Comparison of ENCODE assay signal across 10 cellular contexts in genomic region chr14:21263284-21264024, GRCh38. TPM values are rescaled to one million over a fixed set of nuclear protein-coding genes. Genes with fewer than 3 reads are reported as not detected.
DNase-seq lines count a peak whose midpoint lies in the region; ATAC-seq and TF ChIP-seq lines count a peak whose summit lies in the region.
"Had no signal": no experiment of that assay in that cellular context is flagged by ENCODE, and none has a peak within 500 bp of the region (broad histone marks: within the 10 kb centered on the region; RNA-seq: fewer than 3 reads in every experiment).

No MANE protein-coding gene starts in this region.

- H3K4me3 Mint-ChIP-seq in CD14-positive monocyte = peak overlapping the region; percentile 21 to 24
- peak overlapping the region; percentile 100 for H3K4me3 Mint-ChIP-seq in activated naive CD8-positive, alpha-beta T cell

- TF ChIP-seq RAD21 in liver (IDR thresholded peaks at IDR 0.05) = no peak

- H3K27ac Mint-ChIP-seq in CD14-positive monocyte = peak overlapping the region; percentile 83 to 100 (median 92)
- H3K27ac Mint-ChIP-seq in activated naive CD8-positive, alpha-beta T cell = peak overlapping the region; percentile 97

- H3K27me3 ChIP-seq in liver (ENCODE audit: control insufficient read depth in 4 of 4, insufficient read depth in 4 of 4, low read length in 3 of 4) = no peaks in the 10 kb centered on the region
- H3K27me3 ChIP-seq: upper lobe of left lung had no signal

- peaks cover 72 to 91% of the 10 kb centered on the region in 2 donors for H3K36me3 Mint-ChIP-seq in CD14-positive monocyte
- peaks cover 40% of the 10 kb centered on the region for H3K36me3 Mint-ChIP-seq in activated naive CD8-positive, alpha-beta T cell

- H3K27me3 Mint-ChIP-seq in CD14-positive monocyte (ENCODE audit: low read depth in 3 of 3) = no peaks in the 10 kb centered on the region
- no peaks in the 10 kb centered on the region for H3K27me3 Mint-ChIP-seq in activated naive CD8-positive, alpha-beta T cell

- ATAC-seq in HG03097 (IDR thresholded peaks at IDR 0.05; ENCODE audit: low FRiP score, unreplicated experiment) = peak; percentile 9
- ATAC-seq in Right ventricle myocardium superior (ENCODE audit: poor library complexity) = no peak
- no peak for ATAC-seq in HG03520 (IDR thresholded peaks at IDR 0.05; ENCODE audit: unreplicated experiment)

- DNase-seq in CD14-positive monocyte (ENCODE audit: low spot score) (no peak), Right ventricle myocardium superior (no peak), SKM-1 treated with dmso at 0.1 percent for 144 hours (lab: John Stamatoyannopoulos, UW; ENCODE audit: unreplicated experiment) (no peak)
- DNase-seq in stimulated activated CD4-positive, alpha-beta T cell treated with anti-CD3 and anti-CD28 coated beads, Interleukin-4, amount 100 ng/mL, for 24 hours = no peak
- DNase-seq: SHP77, upper lobe of left lung had no signal

- H3K9me3 Mint-ChIP-seq in CD14-positive monocyte = no peaks in the 10 kb centered on the region
- no peaks in the 10 kb centered on the region for H3K9me3 Mint-ChIP-seq in activated naive CD8-positive, alpha-beta T cell (ENCODE audit: low read depth)

- no peaks in the 10 kb centered on the region for H3K9me3 ChIP-seq in liver (ENCODE audit: control insufficient read depth in 4 of 4, low read length in 3 of 4)
- H3K9me3 ChIP-seq: upper lobe of left lung had no signal

- 32% methylated on average over 5 of the region's 5 CpGs for WGBS in liver

- no peak overlapping the region for H3K4me3 ChIP-seq in liver (ENCODE audit: low read depth in 1 of 3, low read length in 3 of 3)

- H3K4me1 ChIP-seq in liver (ENCODE audit: control insufficient read depth in 4 of 4, insufficient read depth in 4 of 4, low read length in 3 of 4) = peaks cover 20 to 56% (median 44%) of the 10 kb centered on the region in 4 donors

- H3K36me3 ChIP-seq in liver (ENCODE audit: control insufficient read depth in 4 of 4, insufficient read depth in 3 of 4, low read depth in 1 of 4, low read length in 3 of 4) = peaks cover 11 to 52% (median 41%) of the 10 kb centered on the region in 4 donors

- intact Hi-C loops in CD14-positive monocyte (cut with micrococcal nuclease) = loop anchor here in 1 of 2 donors (5.0 kb wide), 1 partner anchor 806 kb away; the partner anchor contains the start of gene APEX1
- intact Hi-C loops in Right ventricle myocardium superior (cut with DNase I) = no loop called here

- H3K9ac ChIP-seq in liver (ENCODE audit: low read depth in 1 of 2, low read length in 2 of 2) = peak overlapping the region in 1 of 2 donors; percentile 20

- no peak for TF ChIP-seq CTCF in CD14-positive monocyte (IDR thresholded peaks at IDR 0.05)
- TF ChIP-seq CTCF in liver (IDR thresholded peaks at IDR 0.05; ENCODE audit: low read depth, low read length, missing input control) = no peak

- peak overlapping the region; percentile 67 to 78 for H3K27ac ChIP-seq in liver (ENCODE audit: low read depth in 1 of 2, low read length in 2 of 2)

- peaks cover 69% of the 10 kb centered on the region for H3K4me1 Mint-ChIP-seq in CD14-positive monocyte
- peaks cover 67% of the 10 kb centered on the region for H3K4me1 Mint-ChIP-seq in activated naive CD8-positive, alpha-beta T cell (ENCODE audit: low read depth)

TF ChIP-seq in liver, 16 proteins besides CTCF, POLR2A, EP300 and RAD21:
- TF ChIP-seq HNF4A (conservative IDR thresholded peaks at IDR 0.05) = no peak
- TF ChIP-seq JUND (IDR thresholded peaks at IDR 0.05) = no peak
- TF ChIP-seq NR2F2 (IDR thresholded peaks at IDR 0.05) = no peak
- no peak for TF ChIP-seq TAF1 (conservative IDR thresholded peaks at IDR 0.05)
- TF ChIP-seq MAX (IDR thresholded peaks at IDR 0.05) = no peak
- TF ChIP-seq RXRA (IDR thresholded peaks at IDR 0.05) = no peak
- TF ChIP-seq YY1 (IDR thresholded peaks at IDR 0.05) = no peak
TF ChIP-seq in liver: peak in this region for 0.

RNA-seq across cellular contexts. Expression of gene HNRNPC, which starts 5.8 kb away (rescaled TPM):
- polyA plus RNA-seq in CD14-positive monocyte = 100 to 1,000 TPM; 580 to 609 TPM
- total RNA-seq in liver = 100 to 1,000 TPM; 286 to 384 TPM
- polyA plus RNA-seq in liver = 100 to 1,000 TPM; 119 to 254 TPM
- total RNA-seq in Right ventricle myocardium superior = 238 TPM

RNA-seq across cellular contexts. Expression of gene RPGRIP1, which starts 16.4 kb away (rescaled TPM):
- polyA plus RNA-seq in CD14-positive monocyte = 1 to 10 TPM; 4.7 to 7.4 TPM
- 1 to 10 TPM in 1 of 2 donors, under 1 TPM in 1; 0.42 to 1.3 TPM for total RNA-seq in liver
- polyA plus RNA-seq in liver = under 1 TPM; 0.27 to 0.38 TPM
- total RNA-seq in Right ventricle myocardium superior = 0.27 TPM
